Comparison of ENCODE assay signal across 9 cellular contexts in the genomic region with DNA sequence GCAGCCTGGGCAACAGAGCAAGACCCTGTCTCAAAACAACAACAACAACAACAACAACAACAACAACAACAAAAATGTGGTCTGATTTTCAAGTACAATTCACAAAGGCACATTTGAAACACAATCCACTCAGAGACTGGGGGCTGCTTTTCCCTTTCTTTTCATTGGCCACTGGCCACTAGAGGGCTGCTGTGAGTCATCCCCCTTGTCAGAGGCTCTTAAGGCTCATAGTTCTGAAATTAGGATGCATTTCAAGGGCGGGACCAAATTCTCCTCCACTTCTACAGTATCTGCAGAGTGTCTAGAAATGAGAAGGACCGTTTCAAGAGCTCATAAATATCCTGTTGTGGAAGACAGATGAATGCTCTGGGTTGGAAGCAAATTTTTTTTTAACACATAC.
DNase-seq lines count a peak whose midpoint lies in the region; FAIRE-seq and TF ChIP-seq lines count a peak whose summit lies in the region.
"Had no signal": no experiment of that assay in that cellular context is flagged by ENCODE, and none has a peak within 500 bp of the region (broad histone marks: within the 10 kb centered on the region; RNA-seq: fewer than 3 reads in every experiment).

No MANE protein-coding gene starts in this region.

- intact Hi-C loops in posterior vena cava (cut with DNase I) = no loop called here

- H3K27me3 ChIP-seq in GM06990 (replicated peaks; ENCODE audit: control insufficient read depth, insufficient read depth, low read length) = no peaks in the 10 kb centered on the region
- H3K27me3 ChIP-seq: thyroid gland had no signal

- FAIRE-seq in H54 (lab: Jason Lieb, UNC) = no peak

- no peak for TF ChIP-seq POLR2A in H54 (IDR thresholded peaks at IDR 0.05; ENCODE audit: low read depth, low read length)

- no peak for DNase-seq in GM06990 (ENCODE audit: extremely low read depth, insufficient read length)
- peak; percentile 1 for DNase-seq in H54 (ENCODE audit: insufficient read length, low spot score)
- peak; percentile 3 for DNase-seq in NCI-H526 treated with DMSO at 0.1 percent for 48 hours (lab: John Stamatoyannopoulos, UW)
- no peak for DNase-seq in fibroblast of villous mesenchyme (ENCODE audit: low read depth)
- no peak for DNase-seq in hypothalamus (lab: John Stamatoyannopoulos, UW)
- no peak for DNase-seq in DMS114 treated with DMSO at 0.1 percent for 48 hours (lab: John Stamatoyannopoulos, UW; ENCODE audit: unreplicated experiment)
- DNase-seq in posterior vena cava (ENCODE audit: low spot score) = no peak
- DNase-seq in central memory CD4-positive, alpha-beta T cell = no peak

- TF ChIP-seq CTCF in GM06990 (IDR thresholded peaks at IDR 0.05; ENCODE audit: insufficient read depth, low read length, poor library complexity, severe bottlenecking) = peak; percentile 62
- peak; percentile 10 for TF ChIP-seq CTCF in fibroblast of villous mesenchyme (IDR thresholded peaks at IDR 0.05; ENCODE audit: insufficient read depth, low read depth, low read length)

- H3K4me3 ChIP-seq in GM06990 (replicated peaks; ENCODE audit: low read depth, low read length) (no peak overlapping the region), fibroblast of villous mesenchyme (ENCODE audit: low read depth, low read length) (no peak overlapping the region)
- H3K4me3 ChIP-seq: thyroid gland had no signal

- no peaks in the 10 kb centered on the region for H3K36me3 ChIP-seq in GM06990 (ENCODE audit: control insufficient read depth, insufficient read depth, low read length)
- H3K36me3 ChIP-seq: thyroid gland had no signal

Comparison
In these comparisons a context has a peak if more than half of its experiments do, and no peak if none do; other contexts are left out.
1. DNase-seq: peak in H54 (single experiment) and NCI-H526 treated with DMSO at 0.1 percent for 48 hours (single experiment); none in GM06990 (single experiment), fibroblast of villous mesenchyme (single experiment), hypothalamus (0 of 51), DMS114 treated with DMSO at 0.1 percent for 48 hours (single experiment), posterior vena cava (single experiment) and central memory CD4-positive, alpha-beta T cell (single experiment).